1 cellular context compared by ENCODE assay signal in genomic region chr6:4723383-4723782, GRCh38.
TF ChIP-seq lines count a peak whose summit lies in the region.

No MANE protein-coding gene starts in this region.

TF ChIP-seq in WTC11, 78 proteins besides CTCF, POLR2A, EP300 and RAD21 (continued from another document):
- no peak for TF ChIP-seq ZNF512 (CRISPR knock-in tag; IDR thresholded peaks at IDR 0.05; ENCODE audit: borderline replicate concordance)
TF ChIP-seq in WTC11: peak in this region for 1.
